8 cellular contexts compared by ENCODE assay signal in the genomic region with DNA sequence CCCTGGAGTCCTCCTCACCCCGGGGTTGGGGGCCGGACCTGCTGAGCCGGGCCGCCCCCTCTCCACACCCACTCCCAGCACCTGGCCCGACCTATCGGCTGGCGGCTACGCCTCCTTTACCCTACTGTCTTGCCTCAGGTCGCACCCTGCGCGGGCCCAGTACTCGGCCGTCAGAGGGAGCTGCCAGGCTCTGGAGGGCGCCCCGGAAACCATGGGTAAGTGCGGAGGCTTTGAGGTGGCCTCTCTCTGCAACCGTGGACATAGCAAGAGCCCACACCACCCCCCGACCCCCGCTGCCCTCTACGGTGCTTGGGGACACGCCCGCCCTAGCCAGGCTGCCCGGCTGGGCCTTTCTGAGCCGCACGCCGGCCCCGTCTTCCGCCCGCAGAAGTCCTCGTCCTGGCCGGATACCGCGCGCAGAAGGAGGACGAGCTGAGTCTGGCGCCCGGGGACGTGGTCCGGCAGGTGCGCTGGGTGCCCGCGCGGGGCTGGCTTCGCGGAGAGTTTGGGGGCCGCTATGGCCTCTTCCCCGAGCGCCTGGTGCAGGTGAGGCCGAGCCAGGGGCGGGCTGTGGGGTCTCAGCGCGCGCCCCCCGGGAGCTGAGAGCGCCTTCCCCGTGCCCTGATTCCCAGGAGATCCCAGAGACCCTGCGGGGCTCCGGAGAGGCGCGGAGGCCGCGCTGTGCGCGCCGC. TPM values are rescaled to one million over a fixed set of nuclear protein-coding genes. Genes with fewer than 3 reads are reported as not detected.
DNase-seq lines count a peak whose midpoint lies in the region; ATAC-seq and TF ChIP-seq lines count a peak whose summit lies in the region.

A gene (plus strand): TSS at position 159 of the 692 bp plus-strand sequence. CDS start 53 bp downstream, at position 212.

- H3K27me3 Mint-ChIP-seq in stimulated activated memory B cell treated with anti-CD40 and anti-IgM and Interleukin-4, amounts not matched to agents 10 μg/mL and 1 μg/mL and 100 μg/mL, for 72 hours: no peaks in the 10 kb centered on the region

- peak within 1 kb of the TSS; percentile 16 to 82 (median 54) for H3K27ac ChIP-seq in body of pancreas

- peak within 1 kb of the TSS; percentile 66 for H3K27ac Mint-ChIP-seq in stimulated activated memory B cell treated with anti-CD40 and anti-IgM and Interleukin-4, amounts not matched to agents 10 μg/mL and 1 μg/mL and 100 μg/mL, for 72 hours

- DNase-seq in Caki2 (ENCODE audit: low read depth) (peak; percentile 56), SHP77 treated with DMSO at 0.1 percent for 48 hours (lab: John Stamatoyannopoulos, UW) (peak; percentile 34), body of pancreas (peak; percentile 50 to 65 (median 54)), kidney epithelial cell (ENCODE audit: low read depth) (no peak), NOMO-1 treated with dmso at 0.1 percent for 144 hours (lab: John Stamatoyannopoulos, UW; ENCODE audit: unreplicated experiment) (no peak)

- H3K4me1 Mint-ChIP-seq in stimulated activated memory B cell treated with anti-CD40 and anti-IgM and Interleukin-4, amounts not matched to agents 10 μg/mL and 1 μg/mL and 100 μg/mL, for 72 hours: peaks cover 42% of the 10 kb centered on the region

- H3K27me3 ChIP-seq in body of pancreas (no peaks in the 10 kb centered on the region), kidney epithelial cell (ENCODE audit: control insufficient read depth, insufficient read depth, low read length) (no peaks in the 10 kb centered on the region)

- ATAC-seq in GM19452 (IDR thresholded peaks at IDR 0.05; ENCODE audit: unreplicated experiment): peak; percentile 42
- ATAC-seq in HG03457 (IDR thresholded peaks at IDR 0.05; ENCODE audit: unreplicated experiment): peak; percentile 17
- peak; percentile 58 for ATAC-seq in body of pancreas
- peak; percentile 63 for ATAC-seq in stimulated activated memory B cell treated with anti-CD40 and anti-IgM and Interleukin-4, amounts not matched to agents 10 μg/mL and 1 μg/mL and 100 μg/mL, for 72 hours

- H3K4me1 ChIP-seq in body of pancreas: peaks cover 19% of the 10 kb centered on the region

- H3K36me3 Mint-ChIP-seq in stimulated activated memory B cell treated with anti-CD40 and anti-IgM and Interleukin-4, amounts not matched to agents 10 μg/mL and 1 μg/mL and 100 μg/mL, for 72 hours: peaks cover 42% of the 10 kb centered on the region

- peak in 4 of 7 experiments; percentile 1 to 20 (median 8) for TF ChIP-seq CTCF in body of pancreas (IDR thresholded peaks at IDR 0.05)
- TF ChIP-seq CTCF in kidney epithelial cell (IDR thresholded peaks at IDR 0.05; ENCODE audit: insufficient read depth, low read length, poor library complexity, severe bottlenecking): peak; percentile 35

- in situ Hi-C loops in Caki2 (cut with HindIII; ENCODE audit: low pct_unique_long_range_greater_than_20kb, low sequenced_read_pairs): no loop called here

- no peak for TF ChIP-seq POLR2A in body of pancreas (IDR thresholded peaks at IDR 0.05)

- intact Hi-C loops in body of pancreas (cut with DNase I): no loop called here

- WGBS in body of pancreas, 2 donors: 0 to 1% methylated on average over 4 to 61 of the region's 65 CpGs

- H3K4me3 ChIP-seq in body of pancreas (peak within 1 kb of the TSS; percentile 20 to 63), kidney epithelial cell (ENCODE audit: low read depth, low read length) (peak within 1 kb of the TSS; percentile 53)

- H3K36me3 ChIP-seq in body of pancreas (replicated peaks in 1 of 2; ENCODE audit: insufficient read depth in 1 of 2, low read depth in 2 of 2) (peaks cover 0 to 5% of the 10 kb centered on the region in 2 donors), kidney epithelial cell (ENCODE audit: control insufficient read depth, insufficient read depth, low read length) (no peaks in the 10 kb centered on the region)

- peak within 1 kb of the TSS; percentile 95 for H3K4me3 Mint-ChIP-seq in stimulated activated memory B cell treated with anti-CD40 and anti-IgM and Interleukin-4, amounts not matched to agents 10 μg/mL and 1 μg/mL and 100 μg/mL, for 72 hours

- H3K9me3 Mint-ChIP-seq in stimulated activated memory B cell treated with anti-CD40 and anti-IgM and Interleukin-4, amounts not matched to agents 10 μg/mL and 1 μg/mL and 100 μg/mL, for 72 hours: no peaks in the 10 kb centered on the region

- H3K9me3 ChIP-seq in body of pancreas: no peaks in the 10 kb centered on the region

RNA-seq across cellular contexts. Expression of the gene that starts here (rescaled TPM):
- total RNA-seq in Caki2 (2014; rRNA removed; shearing (Covaris generic); ENCODE audit: low replicate concordance): 2.2 and 3.2 TPM in 2 replicates
- total RNA-seq in body of pancreas: under 1 TPM; 0.33 to 0.52 TPM
- 1.7 and 1.9 TPM in 2 replicates for total RNA-seq in kidney epithelial cell

Comparison
In these comparisons a context has a peak if more than half of its experiments do, and no peak if none do; other contexts are left out.
1. Peak in DNase-seq, ATAC-seq, H3K4me3 ChIP-seq and H3K27ac ChIP-seq in body of pancreas; RNA of the gene not detected or under 1 TPM.
2. DNase-seq: peak in Caki2 (single experiment) and SHP77 treated with DMSO at 0.1 percent for 48 hours (single experiment); none in kidney epithelial cell (single experiment) and NOMO-1 treated with dmso at 0.1 percent for 144 hours (single experiment).
3. Peak in every context shown above with its lines, with median percentiles within 50 percentile points of each other: ATAC-seq.